8 cellular contexts compared by ENCODE assay signal in genomic region chr9:132669636-132670358, GRCh38. TPM values are rescaled to one million over a fixed set of nuclear protein-coding genes. Genes with fewer than 3 reads are reported as not detected.
DNase-seq lines count a peak whose midpoint lies in the region; ATAC-seq, FAIRE-seq and TF ChIP-seq lines count a peak whose summit lies in the region.

TSS of gene DDX31 (minus strand) at chr9:132669983. CDS start at chr9:132669934, 49 bp downstream.

- peaks cover 20% of the 10 kb centered on the region for H3K36me3 Mint-ChIP-seq in T-helper 2 cell treated with Interferon-gamma antibody and Interleukin-4, amounts not matched to agents 5 μg/mL and 100 μg/mL, for 36 hours (ENCODE audit: low read depth)

- DNase-seq in GM12864 (ENCODE audit: low read depth) (no peak), NCI-H1092 treated with DMSO at 0.1 percent for 48 hours (lab: John Stamatoyannopoulos, UW) (peak; percentile 89), anterior cingulate cortex (lab: John Stamatoyannopoulos, UW) (peak; percentile 36 to 91 (median 79)), right cardiac atrium (peak; percentile 90 to 95 (median 95)), putamen (ENCODE audit: low spot score) (peak; percentile 86), urothelium cell line (ENCODE audit: low spot score) (peak; percentile 89)
- DNase-seq in T-helper 2 cell treated with Interferon-gamma antibody and Interleukin-4, amounts not matched to agents 5 μg/mL and 100 μg/mL, for 36 hours (ENCODE audit: low spot score) = peak; percentile 84

- no peaks in the 10 kb centered on the region for H3K4me1 ChIP-seq in right cardiac atrium (ENCODE audit: control insufficient read depth, insufficient read depth, low read length)

- FAIRE-seq in urothelium cell line (lab: Jason Lieb, UNC) = no peak

- peak within 1 kb of the TSS; percentile 88 for H3K27ac Mint-ChIP-seq in T-helper 2 cell treated with Interferon-gamma antibody and Interleukin-4, amounts not matched to agents 5 μg/mL and 100 μg/mL, for 36 hours

- H3K27me3 ChIP-seq in right cardiac atrium (ENCODE audit: control insufficient read depth, insufficient read depth) = no peaks in the 10 kb centered on the region

- H3K9me3 ChIP-seq in right cardiac atrium (ENCODE audit: control insufficient read depth, low read length) = no peaks in the 10 kb centered on the region

- peak within 1 kb of the TSS; percentile 90 for H3K27ac ChIP-seq in right cardiac atrium (ENCODE audit: low read length)

- WGBS in right cardiac atrium = under 1% methylated on average over 75 of the region's 75 CpGs

- peak within 1 kb of the TSS; percentile 92 for H3K4me3 Mint-ChIP-seq in T-helper 2 cell treated with Interferon-gamma antibody and Interleukin-4, amounts not matched to agents 5 μg/mL and 100 μg/mL, for 36 hours

- H3K4me3 ChIP-seq in GM12864 (ENCODE audit: low read depth, low read length) (peak within 1 kb of the TSS; percentile 91), right cardiac atrium (ENCODE audit: low read length) (peak within 1 kb of the TSS; percentile 78)

- no peaks in the 10 kb centered on the region for H3K9me3 Mint-ChIP-seq in T-helper 2 cell treated with Interferon-gamma antibody and Interleukin-4, amounts not matched to agents 5 μg/mL and 100 μg/mL, for 36 hours

- H3K27me3 Mint-ChIP-seq in T-helper 2 cell treated with Interferon-gamma antibody and Interleukin-4, amounts not matched to agents 5 μg/mL and 100 μg/mL, for 36 hours (ENCODE audit: low read depth) = no peaks in the 10 kb centered on the region

- TF ChIP-seq CTCF in GM12864 (IDR thresholded peaks at IDR 0.05; ENCODE audit: low read depth, low read length, missing control alignments) = no peak

- ATAC-seq in HG02588 (IDR thresholded peaks at IDR 0.05; ENCODE audit: unreplicated experiment) (peak; percentile 68), right cardiac atrium (peak; percentile 98 to 99)

- H3K4me1 Mint-ChIP-seq in T-helper 2 cell treated with Interferon-gamma antibody and Interleukin-4, amounts not matched to agents 5 μg/mL and 100 μg/mL, for 36 hours (ENCODE audit: low read depth) = peaks cover 29% of the 10 kb centered on the region

- intact Hi-C loops in right cardiac atrium (cut with DNase I) = loop anchor here in 1 of 4 donors (10.0 kb wide), 1 partner anchor 125 kb away; no protein-coding TSS in a partner anchor

RNA-seq across cellular contexts. Expression of gene DDX31, which starts in this region (rescaled TPM):
- 1 to 10 TPM; 3.7 to 7.4 (median 5.2) TPM for total RNA-seq in right cardiac atrium
- polyA plus RNA-seq in right cardiac atrium = 2.7 TPM
